ENCODE assay signal across 18 cellular contexts in the genomic region with DNA sequence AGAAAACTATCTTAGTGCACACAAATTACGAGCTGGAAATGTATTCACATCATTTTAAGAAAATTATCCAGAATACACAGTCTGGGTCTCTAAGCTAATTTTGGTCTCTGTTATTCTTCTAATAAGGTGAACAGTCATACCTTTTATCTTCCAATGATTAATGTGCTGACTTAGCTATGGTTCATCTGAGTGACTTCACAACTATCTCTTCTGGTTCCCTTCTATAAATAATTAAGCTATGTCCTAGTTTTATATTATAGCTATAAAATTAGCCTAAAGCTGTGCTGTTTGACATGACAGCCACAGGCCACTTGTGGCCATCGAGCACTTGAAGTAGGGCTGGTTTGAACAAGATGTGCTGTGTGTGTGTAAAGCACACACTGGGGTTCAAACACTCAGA.
"Had no signal": no experiment of that assay in that cellular context is flagged by ENCODE, and none has a peak within 500 bp of the region (broad histone marks: within the 10 kb centered on the region; RNA-seq: fewer than 3 reads in every experiment).

No MANE protein-coding gene starts in this region.

- ATAC-seq: heart left ventricle, psoas muscle, sciatic nerve had no signal

- H2AFZ ChIP-seq: parathyroid adenoma had no signal

- H3K9me3 ChIP-seq: colonic mucosa, heart left ventricle, psoas muscle, upper lobe of left lung, uterus had no signal

- H3K4me3 ChIP-seq: colonic mucosa, heart left ventricle, psoas muscle, skin epidermis, upper lobe of left lung, uterus had no signal

- H3K4me1 ChIP-seq: psoas muscle had no signal

- H3K79me2 ChIP-seq: parathyroid adenoma had no signal

- H3K9ac ChIP-seq: parathyroid adenoma had no signal

- H3K36me3 ChIP-seq: colonic mucosa, heart left ventricle, upper lobe of left lung, uterus had no signal

- H3K27ac ChIP-seq: colonic mucosa, parathyroid adenoma, psoas muscle, skin epidermis, upper lobe of left lung, uterus had no signal

- H3K27me3 ChIP-seq: colonic mucosa, heart left ventricle, upper lobe of left lung, uterus had no signal

- DNase-seq: colonic mucosa; dermis blood vessel endothelial cell; endodermal cell; erythroblast; foreskin melanocyte; heart left ventricle; hippocampal formation; mammary epithelial cell; nephron progenitor cell; psoas muscle; stimulated activated CD4-positive, alpha-beta T cell treated with anti-CD3 and anti-CD28 coated beads, Interleukin-2, amount 100 ng/mL, for 24 hours; stimulated activated CD4-positive, alpha-beta T cell treated with anti-CD3 and anti-CD28 coated beads, Interleukin-4, amount 100 ng/mL, for 4 hours; stimulated activated naive CD4-positive, alpha-beta T cell; upper lobe of left lung; uterus had no signal
